8 cellular contexts compared by ENCODE assay signal in genomic region chr16:28823719-28824547, GRCh38. TPM values are rescaled to one million over a fixed set of nuclear protein-coding genes. Genes with fewer than 3 reads are reported as not detected.
DNase-seq lines count a peak whose midpoint lies in the region; ATAC-seq and TF ChIP-seq lines count a peak whose summit lies in the region.

No MANE protein-coding gene starts in this region.

- DNase-seq in ELR (ENCODE audit: low read depth) (peak; percentile 98), H7 (peak; percentile 99), RWPE1 (ENCODE audit: low spot score) (peak; percentile 96), fibroblast of peridontal ligament (ENCODE audit: extremely low read depth) (peak; percentile 95)
- DNase-seq in activated T-helper 9 cell treated with anti-CD3 and anti-CD28 coated beads, Interleukin-2, amount 50 U/mL, for 16 hours (ENCODE audit: low read depth): peak; percentile 98
- peak; percentile 99 for DNase-seq in natural killer cell treated with Interleukin-12 subunit alpha and Interleukin-12 subunit beta and Interleukin-15 and Interleukin-18, amount 100 ng/mL, for 72 hours (ENCODE audit: low spot score)
- peak; percentile 90 to 98 (median 94) for DNase-seq in stimulated activated naive CD4-positive, alpha-beta T cell (lab: John Stamatoyannopoulos, UW)

- CTCF ChIA-PET in RWPE1 (lab: Yijun Ruan, JAX): no interaction called here

- H3K27me3 ChIP-seq in H7 (ENCODE audit: control insufficient read depth, insufficient read depth, low read length) (no peaks in the 10 kb centered on the region), Loucy (ENCODE audit: insufficient read depth, low read length, poor library complexity, severe bottlenecking) (peaks cover 8% of the 10 kb centered on the region)

- peaks cover 68% of the 10 kb centered on the region for H3K79me2 ChIP-seq in Loucy (ENCODE audit: insufficient read depth, low read length)

- H3K4me3 Mint-ChIP-seq in natural killer cell treated with Interleukin-12 subunit alpha and Interleukin-12 subunit beta and Interleukin-15 and Interleukin-18, amount 100 ng/mL, for 72 hours: peak overlapping the region; percentile 99

- peak overlapping the region; percentile 98 for H3K27ac ChIP-seq in RWPE1

- no peaks in the 10 kb centered on the region for H3F3A ChIP-seq in Loucy (ENCODE audit: low read depth)

- H3K4me3 ChIP-seq in H7 (ENCODE audit: insufficient read depth, low read depth, low read length) (peak overlapping the region; percentile 95), Loucy (ENCODE audit: low read length, poor library complexity, severe bottlenecking) (peak overlapping the region; percentile 95)

- POLR2A ChIA-PET in RWPE1 (lab: Yijun Ruan, JAX; ENCODE audit: low non-redundant PET): interaction anchor here (0.5 kb wide), 1 partner anchor 25 kb away, joined by 3 read pairs; no protein-coding TSS in a partner anchor

- H3K4me1 ChIP-seq in Loucy (ENCODE audit: insufficient read depth, low read length, poor library complexity, severe bottlenecking): peaks cover 22% of the 10 kb centered on the region

- H3K36me3 ChIP-seq in H7 (replicated peaks; ENCODE audit: control insufficient read depth, insufficient read depth, low read length) (peaks cover 26% of the 10 kb centered on the region), Loucy (ENCODE audit: insufficient read depth, low read length) (peaks cover 44% of the 10 kb centered on the region)

- no peaks in the 10 kb centered on the region for H3K9me2 ChIP-seq in Loucy (replicated peaks; ENCODE audit: low read depth, low read length)

- H3K27me3 Mint-ChIP-seq in natural killer cell treated with Interleukin-12 subunit alpha and Interleukin-12 subunit beta and Interleukin-15 and Interleukin-18, amount 100 ng/mL, for 72 hours: no peaks in the 10 kb centered on the region

- peaks cover 39% of the 10 kb centered on the region for H3K36me3 Mint-ChIP-seq in natural killer cell treated with Interleukin-12 subunit alpha and Interleukin-12 subunit beta and Interleukin-15 and Interleukin-18, amount 100 ng/mL, for 72 hours

- H3K9me3 ChIP-seq in Loucy (ENCODE audit: insufficient read depth, low read depth, low read length): no peaks in the 10 kb centered on the region

- peaks cover 34 to 42% of the 10 kb centered on the region in 2 donors for H3K4me1 Mint-ChIP-seq in natural killer cell treated with Interleukin-12 subunit alpha and Interleukin-12 subunit beta and Interleukin-15 and Interleukin-18, amount 100 ng/mL, for 72 hours (ENCODE audit: low read depth in 2 of 2)

- H3K27ac Mint-ChIP-seq in natural killer cell treated with Interleukin-12 subunit alpha and Interleukin-12 subunit beta and Interleukin-15 and Interleukin-18, amount 100 ng/mL, for 72 hours: peak overlapping the region; percentile 97 to 98

- peaks cover 54% of the 10 kb centered on the region for H4K20me1 ChIP-seq in Loucy (ENCODE audit: insufficient read depth, low read length, poor library complexity, severe bottlenecking)

- TF ChIP-seq CTCF in Loucy (conservative IDR thresholded peaks at IDR 0.05; ENCODE audit: low read length): no peak
- TF ChIP-seq CTCF in RWPE1 (conservative IDR thresholded peaks at IDR 0.05; ENCODE audit: low read depth): 0 out of 2 replicates have a peak, but pooled peaks have one; percentile 10

- H3K4me2 ChIP-seq in Loucy (ENCODE audit: low read depth, low read length, poor library complexity, severe bottlenecking): peak overlapping the region; percentile 82

- ATAC-seq in natural killer cell treated with Interleukin-12 subunit alpha and Interleukin-12 subunit beta and Interleukin-15 and Interleukin-18, amount 100 ng/mL, for 72 hours: peak; percentile 88 to 90

- peak overlapping the region; percentile 100 for H3K9ac ChIP-seq in Loucy (ENCODE audit: low read depth, low read length, poor library complexity, severe bottlenecking)

- 0 out of 2 replicates have a peak overlapping the region, but pooled peaks have one; percentile 43 for H2AFZ ChIP-seq in Loucy (ENCODE audit: low read length)

- no peaks in the 10 kb centered on the region for H3K9me3 Mint-ChIP-seq in natural killer cell treated with Interleukin-12 subunit alpha and Interleukin-12 subunit beta and Interleukin-15 and Interleukin-18, amount 100 ng/mL, for 72 hours

RNA-seq across cellular contexts. Expression of gene ATXN2L, which starts 1.1 kb away (rescaled TPM):
- total RNA-seq in H7 (2014; rRNA removed; shearing (Covaris generic)): 77.9 and 88.4 TPM in 2 replicates
- total RNA-seq in natural killer cell treated with Interleukin-12 subunit alpha and Interleukin-12 subunit beta and Interleukin-15 and Interleukin-18, amount 100 ng/mL, for 72 hours: 100 to 1,000 TPM; 263 to 336 TPM

RNA-seq across cellular contexts. Expression of gene TUFM, which starts 22.2 kb away (rescaled TPM):
- total RNA-seq in H7 (2014; rRNA removed; shearing (Covaris generic)): 299 and 301 TPM in 2 replicates
- 100 to 1,000 TPM; 183 to 358 TPM for total RNA-seq in natural killer cell treated with Interleukin-12 subunit alpha and Interleukin-12 subunit beta and Interleukin-15 and Interleukin-18, amount 100 ng/mL, for 72 hours

RNA-seq across cellular contexts. Expression of gene SH2B1, which starts 39.7 kb away (rescaled TPM):
- 38.9 and 40.0 TPM in 2 replicates for total RNA-seq in H7 (2014; rRNA removed; shearing (Covaris generic))
- total RNA-seq in natural killer cell treated with Interleukin-12 subunit alpha and Interleukin-12 subunit beta and Interleukin-15 and Interleukin-18, amount 100 ng/mL, for 72 hours: 10 to 100 TPM; 41.6 to 82.8 TPM

RNA-seq across cellular contexts. Expression of gene ATP2A1, which starts 54.4 kb away (rescaled TPM):
- 0.10 and 1.0 TPM in 2 replicates for total RNA-seq in H7 (2014; rRNA removed; shearing (Covaris generic))
- 1 to 10 TPM; 1.4 to 5.0 TPM for total RNA-seq in natural killer cell treated with Interleukin-12 subunit alpha and Interleukin-12 subunit beta and Interleukin-15 and Interleukin-18, amount 100 ng/mL, for 72 hours

Comparison
In these comparisons a context has a peak if more than half of its experiments do, and no peak if none do; other contexts are left out.
1. Peak in every context shown above with its lines: DNase-seq, ATAC-seq, H3K4me3 ChIP-seq and H3K27ac ChIP-seq.